In the genomic region with DNA sequence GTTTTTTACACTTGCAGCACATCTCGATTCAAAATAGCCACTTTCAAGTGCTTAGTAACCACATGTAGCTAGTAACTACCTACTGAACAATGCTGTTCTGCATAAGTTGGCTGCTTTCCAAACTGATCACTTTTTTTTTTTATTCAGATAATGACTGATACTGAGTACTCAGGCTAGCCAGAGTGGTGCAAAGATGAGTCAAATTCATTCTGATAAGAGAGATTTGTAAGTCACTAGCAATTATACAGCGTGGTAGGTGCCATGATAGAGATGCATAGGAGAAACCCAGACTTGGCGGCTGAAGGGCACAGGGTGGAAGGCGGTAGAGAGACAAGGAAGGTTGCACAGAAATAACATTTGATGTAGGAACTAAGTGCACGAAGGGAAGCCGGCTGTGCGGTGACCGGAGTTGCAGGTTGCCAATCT, we compare ENCODE assay signal across 8 cellular contexts. TPM values are rescaled to one million over a fixed set of nuclear protein-coding genes. Genes with fewer than 3 reads are reported as not detected.
DNase-seq lines count a peak whose midpoint lies in the region; ATAC-seq, FAIRE-seq and TF ChIP-seq lines count a peak whose summit lies in the region.

No MANE protein-coding gene starts in this region.

- no TSS peak for BruUV-seq in HCT116 (replicated peaks; lab: Mats Ljungman, UMichigan)

- no peak for TF ChIP-seq POLR2A in HCT116 (IDR thresholded peaks at IDR 0.05; ENCODE audit: borderline replicate concordance, extremely low read depth, insufficient read depth, insufficient read length)

- no peaks in the 10 kb centered on the region for H3K9me3 ChIP-seq in HCT116 (ENCODE audit: control insufficient read depth in 1 of 2, insufficient read depth in 1 of 2, low read depth in 1 of 2, low read length in 2 of 2)
- no peaks in the 10 kb centered on the region for H3K9me3 ChIP-seq in left ventricle myocardium inferior (replicated peaks)
- H3K9me3 ChIP-seq in small intestine (ENCODE audit: control insufficient read depth, low read depth) = no peaks in the 10 kb centered on the region

- H3K27me3 ChIP-seq in HCT116 (ENCODE audit: insufficient read depth, low read length) = no peaks in the 10 kb centered on the region
- no peaks in the 10 kb centered on the region for H3K27me3 ChIP-seq in left ventricle myocardium inferior (ENCODE audit: low read depth)
- H3K27me3 ChIP-seq in small intestine (ENCODE audit: control insufficient read depth in 2 of 2, insufficient read depth in 2 of 2, low read length in 2 of 2) = no peaks in the 10 kb centered on the region

- intact Hi-C loops in HCT116 (cut with micrococcal nuclease) (loop anchor here (2.0 to 5.0 kb wide), 2 partner anchors 130 to 159 kb away; a partner anchor contains a TSS), left ventricle myocardium inferior (cut with micrococcal nuclease) (no loop called here)

- DNase-seq in AG09309 (ENCODE audit: low read depth) (no peak), HCT116 (ENCODE audit: low read depth, low spot score) (no peak), left ventricle myocardium inferior (no peak), small intestine (peak; percentile 28), OCI-M2 (lab: John Stamatoyannopoulos, UW; ENCODE audit: unreplicated experiment) (no peak)

- POLR2A ChIA-PET in HCT116 (lab: Charles Lee) = interaction anchor here (1.5 kb wide), 1 partner anchor 35 kb away, joined by 3 read pairs; no protein-coding TSS in a partner anchor

- TF ChIP-seq CTCF in AG09309 (IDR thresholded peaks at IDR 0.05; ENCODE audit: control insufficient read depth, insufficient read depth, low read depth, low read length, missing control alignments) = no peak
- TF ChIP-seq CTCF in HCT116 (IDR thresholded peaks at IDR 0.05 in 2 of 3, conservative IDR thresholded peaks at IDR 0.05 in 1 of 3; ENCODE audit: borderline replicate concordance in 1 of 3, insufficient read depth in 1 of 3, low read depth in 2 of 3, low read length in 2 of 3) = no peak
- no peak for TF ChIP-seq CTCF in VCaP (conservative IDR thresholded peaks at IDR 0.05)
- TF ChIP-seq CTCF in left ventricle myocardium inferior (IDR thresholded peaks at IDR 0.05; ENCODE audit: borderline replicate concordance) = no peak

- peak overlapping the region; percentile 81 for H3K9ac ChIP-seq in HCT116 (ENCODE audit: low read length)

- FAIRE-seq in small intestine (lab: Jason Lieb, UNC) = no peak

- 0 to 32% (median 3%) methylated on average over 8 of the region's 8 CpGs for WGBS in small intestine, 3 donors

- CTCF ChIA-PET in HCT116 (lab: Charles Lee) = interaction anchor here (1.1 to 2.1 kb wide), 9 partner anchors 16 to 709 kb away, joined by 3 to 20 read pairs (median 7); a partner anchor contains a TSS

- no peaks in the 10 kb centered on the region for H3K9me2 ChIP-seq in HCT116 (ENCODE audit: insufficient read depth)

- RAD21 ChIA-PET in HCT116 (lab: Charles Lee; ENCODE audit: low non-redundant PET in 1 of 2, low total read pairs in 2 of 2, uncharacterized antibody in 2 of 2, unreplicated experiment in 2 of 2) = interaction anchor here (0.6 to 1.1 kb wide), 2 partner anchors 35 to 297 kb away, joined by 3 to 4 read pairs; no protein-coding TSS in a partner anchor

- peak overlapping the region; percentile 78 for H2AFZ ChIP-seq in HCT116 (ENCODE audit: low read depth, low read length, poor library complexity, severe bottlenecking)

- H3K36me3 ChIP-seq in HCT116 (ENCODE audit: control insufficient read depth in 1 of 2, insufficient read depth in 2 of 2, low read length in 2 of 2) (peaks cover 2 to 17% of the 10 kb centered on the region in 2 experiments; a peak in 1 of 4 replicates), left ventricle myocardium inferior (no peaks in the 10 kb centered on the region), small intestine (ENCODE audit: control insufficient read depth in 2 of 2, insufficient read depth in 2 of 2, low read length in 2 of 2) (no peaks in the 10 kb centered on the region)

- ATAC-seq in HCT116 (no peak; the same call in 1 of the 2 replicates), GM21515 (IDR thresholded peaks at IDR 0.05; ENCODE audit: unreplicated experiment) (no peak), esophagus mucosa (no peak)

- peak overlapping the region; percentile 84 for H3K4me2 ChIP-seq in HCT116 (ENCODE audit: low read length)

- H3K27ac ChIP-seq in HCT116 (ENCODE audit: low read depth, low read length) (peak overlapping the region; percentile 94), VCaP (peak overlapping the region; percentile 65), left ventricle myocardium inferior (replicated peaks) (peak overlapping the region; percentile 87), small intestine (ENCODE audit: low read depth in 1 of 2, low read length in 1 of 2) (peak overlapping the region; percentile 1 to 92)

- peaks cover 29% of the 10 kb centered on the region for H3K79me2 ChIP-seq in HCT116 (ENCODE audit: insufficient read depth, low read length)

- peaks cover 12 to 35% of the 10 kb centered on the region in 2 experiments; a peak in 3 of 4 replicates for H3K4me1 ChIP-seq in HCT116 (ENCODE audit: control insufficient read depth in 1 of 2, insufficient read depth in 2 of 2, low read length in 2 of 2)
- peaks cover 25% of the 10 kb centered on the region for H3K4me1 ChIP-seq in left ventricle myocardium inferior
- H3K4me1 ChIP-seq in small intestine (ENCODE audit: control insufficient read depth in 2 of 2, insufficient read depth in 1 of 2, low read depth in 1 of 2, low read length in 1 of 2) = peaks cover 0 to 4% of the 10 kb centered on the region in 2 donors

- H3K4me3 ChIP-seq in AG09309 (ENCODE audit: control insufficient read depth, low read depth, low read length) (peak overlapping the region; percentile 79), HCT116 (replicated peaks in 1 of 2; ENCODE audit: low read depth in 1 of 2, low read length in 2 of 2) (peak overlapping the region; percentile 85 to 93), left ventricle myocardium inferior (peak overlapping the region; percentile 85), small intestine (ENCODE audit: low read depth in 1 of 2, low read length in 2 of 2) (peak overlapping the region; percentile 45 to 48)

- H4K20me1 ChIP-seq in HCT116 (ENCODE audit: insufficient read depth) = no peaks in the 10 kb centered on the region

- TF ChIP-seq RAD21 in HCT116 (IDR thresholded peaks at IDR 0.05; ENCODE audit: low read depth) = no peak

TF ChIP-seq in HCT116, 20 proteins besides CTCF, POLR2A, EP300 and RAD21:
- TF ChIP-seq CBX3 (IDR thresholded peaks at IDR 0.05; ENCODE audit: low read depth) (no peak), POLR2AphosphoS5 (IDR thresholded peaks at IDR 0.05; ENCODE audit: low read depth, low read length) (no peak), ZFX (IDR thresholded peaks at IDR 0.05) (no peak), SRF (IDR thresholded peaks at IDR 0.05; ENCODE audit: low read depth) (no peak), ZNF274 (IDR thresholded peaks at IDR 0.05; ENCODE audit: low read depth, low read length) (no peak), FOSL1 (IDR thresholded peaks at IDR 0.05; ENCODE audit: low read depth) (no peak), EZH2phosphoT487 (IDR thresholded peaks at IDR 0.05; ENCODE audit: borderline replicate concordance) (no peak), SP1 (IDR thresholded peaks at IDR 0.05; ENCODE audit: low read depth) (no peak; the same call in 1 of the 2 replicates), YY1 (IDR thresholded peaks at IDR 0.05; ENCODE audit: extremely low read depth, insufficient replicate concordance, low read depth, low read length) (no peak), EGR1 (IDR thresholded peaks at IDR 0.05; ENCODE audit: low read depth) (no peak), CEBPB (IDR thresholded peaks at IDR 0.05; ENCODE audit: low read depth) (no peak), EZH2 (IDR thresholded peaks at IDR 0.05) (no peak), JUND (IDR thresholded peaks at IDR 0.05) (no peak)
- TF ChIP-seq, protein P1, sequence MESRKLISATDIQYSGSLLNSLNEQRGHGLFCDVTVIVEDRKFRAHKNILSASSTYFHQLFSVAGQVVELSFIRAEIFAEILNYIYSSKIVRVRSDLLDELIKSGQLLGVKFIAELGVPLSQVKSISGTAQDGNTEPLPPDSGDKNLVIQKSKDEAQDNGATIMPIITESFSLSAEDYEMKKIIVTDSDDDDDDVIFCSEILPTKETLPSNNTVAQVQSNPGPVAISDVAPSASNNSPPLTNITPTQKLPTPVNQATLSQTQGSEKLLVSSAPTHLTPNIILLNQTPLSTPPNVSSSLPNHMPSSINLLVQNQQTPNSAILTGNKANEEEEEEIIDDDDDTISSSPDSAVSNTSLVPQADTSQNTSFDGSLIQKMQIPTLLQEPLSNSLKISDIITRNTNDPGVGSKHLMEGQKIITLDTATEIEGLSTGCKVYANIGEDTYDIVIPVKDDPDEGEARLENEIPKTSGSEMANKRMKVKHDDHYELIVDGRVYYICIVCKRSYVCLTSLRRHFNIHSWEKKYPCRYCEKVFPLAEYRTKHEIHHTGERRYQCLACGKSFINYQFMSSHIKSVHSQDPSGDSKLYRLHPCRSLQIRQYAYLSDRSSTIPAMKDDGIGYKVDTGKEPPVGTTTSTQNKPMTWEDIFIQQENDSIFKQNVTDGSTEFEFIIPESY (IDR thresholded peaks at IDR 0.05; ENCODE audit: extremely low read depth, insufficient replicate concordance, low read length) = no peak
TF ChIP-seq in HCT116: peak in this region for 0.

RNA-seq across cellular contexts. Expression of a gene that starts 0.4 kb away (rescaled TPM):
- total RNA-seq in HCT116 (2021; ENCODE audit: unreplicated experiment) = 50.7 TPM
- 54.9 and 60.2 TPM in 2 replicates for polyA plus RNA-seq in HCT116 (2012)
- 50.9 TPM for total RNA-seq in left ventricle myocardium inferior
- 100 to 1,000 TPM in 2 of 3 donors, 10 to 100 TPM in 1; 72.6 to 152 (median 140) TPM for polyA plus RNA-seq in small intestine
- total RNA-seq in esophagus mucosa = 36.5 TPM

RNA-seq across cellular contexts. Expression of a gene that starts 44.4 kb away (rescaled TPM):
- total RNA-seq in HCT116 (2021; ENCODE audit: unreplicated experiment) = not detected
- not detected in 2 replicates for polyA plus RNA-seq in HCT116 (2012)
- total RNA-seq in left ventricle myocardium inferior = not detected
- polyA plus RNA-seq in small intestine = not detected
- not detected for total RNA-seq in esophagus mucosa
